In the genomic region with DNA sequence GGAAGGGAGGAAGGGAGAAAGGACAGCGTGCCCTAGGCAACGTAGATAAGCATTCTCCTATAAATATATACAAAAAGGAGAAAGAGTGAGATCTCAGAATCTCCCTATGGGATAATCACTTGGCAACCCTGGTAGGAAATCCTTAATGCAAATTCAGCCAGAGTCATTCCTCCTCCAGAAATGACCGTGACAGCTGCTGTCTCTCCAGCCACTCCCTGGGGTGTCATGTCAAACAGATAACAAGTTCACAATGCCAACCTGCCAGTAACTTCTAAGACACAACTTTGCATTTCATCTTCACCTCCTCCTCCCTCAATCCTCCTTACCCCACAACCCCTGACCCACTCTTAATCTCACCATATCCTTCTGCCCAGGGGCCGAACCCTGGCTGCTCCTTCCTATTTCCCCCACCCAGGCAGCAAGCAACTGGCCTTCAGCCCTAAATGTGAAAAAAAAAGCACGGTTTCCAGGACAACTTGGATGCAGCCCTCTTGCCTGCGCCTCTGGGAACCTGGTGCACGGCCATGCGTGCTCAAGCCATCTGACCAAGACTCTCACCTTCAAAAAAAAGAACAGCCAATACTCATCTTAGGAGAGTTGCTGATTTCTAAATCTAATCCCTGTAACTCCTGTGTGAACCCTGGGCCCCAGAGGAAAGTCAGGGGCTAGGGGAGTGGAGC, we compare ENCODE assay signal across 19 cellular contexts.
DNase-seq lines count a peak whose midpoint lies in the region; ATAC-seq and TF ChIP-seq lines count a peak whose summit lies in the region.
"Had no signal": no experiment of that assay in that cellular context is flagged by ENCODE, and none has a peak within 500 bp of the region (broad histone marks: within the 10 kb centered on the region; RNA-seq: fewer than 3 reads in every experiment).

No MANE protein-coding gene starts in this region.

- H3K4me3 ChIP-seq in lower lobe of right lung = no peak overlapping the region
- H3K4me3 ChIP-seq: BLaER1 treated with 17β-estradiol and CSF1 and Interleukin-3, amounts not matched to agents 10 nM and 100 nM had no signal

- intact Hi-C loops in lower lobe of right lung (cut with DNase I) = no loop called here
- intact Hi-C loops in sciatic nerve (cut with DNase I) = no loop called here

- peaks cover 6% of the 10 kb centered on the region for H3K4me1 ChIP-seq in lower lobe of right lung
- H3K4me1 ChIP-seq: BLaER1 treated with 17β-estradiol and CSF1 and Interleukin-3, amounts not matched to agents 10 nM and 100 nM had no signal

- no peaks in the 10 kb centered on the region for H3K27me3 Mint-ChIP-seq in chondrocyte (ENCODE audit: low read depth)

- H3K4me3 Mint-ChIP-seq in chondrocyte (ENCODE audit: unreplicated experiment) = no peak overlapping the region
- H3K4me3 Mint-ChIP-seq: HFFc6 had no signal

- DNase-seq in NCI-H1092 treated with DMSO at 0.1 percent for 48 hours (lab: John Stamatoyannopoulos, UW) (peak; percentile 9), NCI-H1092 (lab: John Stamatoyannopoulos, UW) (no peak), cerebellum (ENCODE audit: low spot score) (peak; percentile 70), lower lobe of right lung (no peak), sciatic nerve (ENCODE audit: low spot score) (no peak), NK-92 (lab: John Stamatoyannopoulos, UW; ENCODE audit: unreplicated experiment) (no peak), chondrocyte (ENCODE audit: low spot score) (no peak)
- DNase-seq: 8988T, HFFc6, NCI-H1105 treated with DMSO at 0.1 percent for 48 hours, NCI-H187 treated with DMSO at 0.1 percent for 48 hours, NCI-H2171, NCI-H446 treated with DMSO at 0.1 percent for 48 hours, NCI-H748 treated with DMSO at 0.1 percent for 48 hours, SHP77 had no signal

- ATAC-seq in lower lobe of right lung = peak; percentile 32 to 42
- peak; percentile 73 for ATAC-seq in sciatic nerve
- no peak for ATAC-seq in GM19023 (IDR thresholded peaks at IDR 0.05; ENCODE audit: unreplicated experiment)
- ATAC-seq: HepG2 had no signal

- H3K9me3 Mint-ChIP-seq in chondrocyte (ENCODE audit: low read depth) = peaks cover 11% of the 10 kb centered on the region

- H3K4me1 Mint-ChIP-seq in chondrocyte (ENCODE audit: low read depth) = no peaks in the 10 kb centered on the region

- TF ChIP-seq CTCF in lower lobe of right lung (IDR thresholded peaks at IDR 0.05) (no peak), chondrocyte (IDR thresholded peaks at IDR 0.05) (no peak)

- H3K27ac ChIP-seq in lower lobe of right lung = no peak overlapping the region
- H3K27ac ChIP-seq: BLaER1 treated with 17β-estradiol and CSF1 and Interleukin-3, amounts not matched to agents 10 nM and 100 nM; KMS-11 had no signal

- no peaks in the 10 kb centered on the region for H3K36me3 ChIP-seq in lower lobe of right lung
- H3K36me3 ChIP-seq: BLaER1 treated with 17β-estradiol and CSF1 and Interleukin-3, amounts not matched to agents 10 nM and 100 nM had no signal

- H3K27me3 ChIP-seq in lower lobe of right lung (ENCODE audit: low read depth) = no peaks in the 10 kb centered on the region
- H3K27me3 ChIP-seq: BLaER1 treated with 17β-estradiol and CSF1 and Interleukin-3, amounts not matched to agents 10 nM and 100 nM had no signal

- no peaks in the 10 kb centered on the region for H3K36me3 Mint-ChIP-seq in chondrocyte (ENCODE audit: low read depth)

- H3K27ac Mint-ChIP-seq in chondrocyte (ENCODE audit: unreplicated experiment) = no peak overlapping the region
- H3K27ac Mint-ChIP-seq: HFFc6 had no signal

- no peaks in the 10 kb centered on the region for H3K9me3 ChIP-seq in lower lobe of right lung

Comparison
In these comparisons a context has a peak if more than half of its experiments do, and no peak if none do; other contexts are left out.
1. DNase-seq: peak in NCI-H1092 treated with DMSO at 0.1 percent for 48 hours (single experiment) and cerebellum (single experiment); none in NCI-H1092 (single experiment), lower lobe of right lung (single experiment), sciatic nerve (single experiment), NK-92 (single experiment) and chondrocyte (single experiment).